ENCODE assay signal across 1 cellular context in the genomic region with DNA sequence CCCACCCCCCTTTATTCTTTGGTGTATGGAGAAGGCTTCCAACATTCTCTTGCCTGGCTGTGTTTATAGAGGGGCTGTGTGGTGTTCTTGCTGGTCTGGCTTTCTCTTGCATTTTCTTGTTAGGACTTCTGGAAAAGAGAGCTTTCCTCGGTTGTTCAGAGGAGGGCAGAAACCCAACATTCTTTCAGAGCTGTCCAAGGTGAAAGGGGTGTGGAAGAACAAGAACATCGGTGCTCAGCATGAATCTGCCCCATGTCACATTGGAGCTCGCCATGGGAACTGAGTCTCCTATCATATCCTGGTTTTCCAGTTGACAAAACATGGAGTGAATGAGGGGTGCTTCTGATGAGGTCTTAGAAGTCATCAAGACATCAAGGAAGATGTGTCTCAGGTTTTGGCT.
TF ChIP-seq lines count a peak whose summit lies in the region.

No MANE protein-coding gene starts in this region.

TF ChIP-seq in GM23338, 12 proteins besides CTCF, POLR2A, EP300 and RAD21 (continued from another document):
- no peak for TF ChIP-seq ZNF462 (CRISPR knock-in tag; IDR thresholded peaks at IDR 0.05)
- no peak for TF ChIP-seq POLR2AphosphoS5 (IDR thresholded peaks at IDR 0.05; ENCODE audit: low read depth)
- no peak for TF ChIP-seq EZH2 (IDR thresholded peaks at IDR 0.05; ENCODE audit: low read depth, unreplicated experiment)
- TF ChIP-seq JUNB (IDR thresholded peaks at IDR 0.05; ENCODE audit: unreplicated experiment) = no peak
- TF ChIP-seq REST (IDR thresholded peaks at IDR 0.05; ENCODE audit: unreplicated experiment) = peak; percentile 60
